ENCODE assay signal across 20 cellular contexts in the genomic region with DNA sequence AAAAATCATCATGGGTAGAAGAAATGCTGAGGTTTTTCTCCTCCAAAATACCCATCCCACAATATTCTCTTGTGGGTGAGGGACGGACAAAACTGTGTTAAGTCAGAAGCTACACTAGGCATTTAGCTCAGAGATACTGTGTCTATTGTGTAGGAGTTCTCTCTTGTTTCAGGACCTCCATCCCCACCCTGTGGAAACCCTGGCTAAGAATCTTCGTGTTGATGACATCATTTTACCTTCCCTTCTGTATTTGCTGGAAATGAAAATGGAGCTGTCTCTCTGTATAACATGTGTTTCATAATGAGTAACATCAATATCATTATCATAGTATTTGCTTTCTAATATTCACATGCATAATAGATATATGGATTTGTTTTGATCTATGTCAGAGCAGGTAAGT.
DNase-seq lines count a peak whose midpoint lies in the region; ATAC-seq and TF ChIP-seq lines count a peak whose summit lies in the region.
"Had no signal": no experiment of that assay in that cellular context is flagged by ENCODE, and none has a peak within 500 bp of the region (broad histone marks: within the 10 kb centered on the region; RNA-seq: fewer than 3 reads in every experiment).

No MANE protein-coding gene starts in this region.

- in situ Hi-C loops in astrocyte of the spinal cord (cut with HindIII; ENCODE audit: low sequenced_read_pairs), result no loop called here

- CTCF ChIA-PET in CD8-positive, alpha-beta T cell (lab: Charles Lee), result no interaction called here
- CTCF ChIA-PET in Calu3 (lab: Charles Lee), result no interaction called here

- TF ChIP-seq POLR2A in suprapubic skin (IDR thresholded peaks at IDR 0.05), result no peak

- H3K4me1 ChIP-seq in heart right ventricle, result peaks cover 5 to 32% (median 14%) of the 10 kb centered on the region in 9 donors
- no peaks in the 10 kb centered on the region for H3K4me1 ChIP-seq in CD8-positive, alpha-beta T cell (ENCODE audit: insufficient read depth, low read length)
- H3K4me1 ChIP-seq in suprapubic skin, result peaks cover 10% of the 10 kb centered on the region

- peaks cover 4% of the 10 kb centered on the region for H3K27me3 Mint-ChIP-seq in CD8-positive, alpha-beta T cell (ENCODE audit: low read depth)
- H3K27me3 Mint-ChIP-seq in Calu3 (ENCODE audit: unreplicated experiment), result no peaks in the 10 kb centered on the region

- no peak overlapping the region for H3K4me3 Mint-ChIP-seq in CD8-positive, alpha-beta T cell
- H3K4me3 Mint-ChIP-seq in Calu3 (ENCODE audit: low read depth, unreplicated experiment), result no peak overlapping the region
- H3K4me3 Mint-ChIP-seq: CD14-positive monocyte, natural killer cell had no signal

- H3K27me3 ChIP-seq in heart right ventricle (no peaks in the 10 kb centered on the region), suprapubic skin (no peaks in the 10 kb centered on the region)
- no peaks in the 10 kb centered on the region for H3K27me3 ChIP-seq in CD8-positive, alpha-beta T cell (ENCODE audit: insufficient read depth, low read length)
- H3K27me3 ChIP-seq: ascending aorta had no signal

- POLR2A ChIA-PET in CD8-positive, alpha-beta T cell (lab: Charles Lee), result no interaction called here

- H3K36me3 ChIP-seq in heart right ventricle (no peaks in the 10 kb centered on the region), suprapubic skin (no peaks in the 10 kb centered on the region)
- H3K36me3 ChIP-seq in CD8-positive, alpha-beta T cell (ENCODE audit: insufficient read depth, low read length), result no peaks in the 10 kb centered on the region
- H3K36me3 ChIP-seq: ascending aorta, thoracic aorta had no signal

- H3K9me3 Mint-ChIP-seq in CD8-positive, alpha-beta T cell, result no peaks in the 10 kb centered on the region
- H3K9me3 Mint-ChIP-seq in Calu3 (ENCODE audit: low read depth, unreplicated experiment), result no peaks in the 10 kb centered on the region

- no peaks in the 10 kb centered on the region for H3K4me1 Mint-ChIP-seq in CD8-positive, alpha-beta T cell (ENCODE audit: low read depth)
- H3K4me1 Mint-ChIP-seq in Calu3 (ENCODE audit: low read depth, unreplicated experiment), result peaks cover 11% of the 10 kb centered on the region
- H3K4me1 Mint-ChIP-seq: natural killer cell had no signal

- WGBS in heart right ventricle, 2 donors, result 63 to 80% methylated on average over 2 of the region's 2 CpGs
- WGBS in suprapubic skin, result 65% methylated on average over 2 of the region's 2 CpGs

- TF ChIP-seq CTCF in heart right ventricle (IDR thresholded peaks at IDR 0.05), result no peak
- TF ChIP-seq CTCF in astrocyte of the spinal cord (IDR thresholded peaks at IDR 0.05; ENCODE audit: low read depth, low read length), result peak; percentile 2
- TF ChIP-seq CTCF in CD8-positive, alpha-beta T cell (IDR thresholded peaks at IDR 0.05), result no peak
- no peak for TF ChIP-seq CTCF in Calu3 (IDR thresholded peaks at IDR 0.05; ENCODE audit: unreplicated experiment)
- no peak for TF ChIP-seq CTCF in suprapubic skin (IDR thresholded peaks at IDR 0.05)

- no peak for TF ChIP-seq EP300 in suprapubic skin (IDR thresholded peaks at IDR 0.05)

- DNase-seq in Right ventricle myocardium superior, result no peak
- no peak for DNase-seq in heart right ventricle
- DNase-seq in astrocyte of the spinal cord (ENCODE audit: low read depth, low spot score), result peak; percentile 16
- DNase-seq in left kidney (ENCODE audit: low read depth, low spot score), result peak; percentile 17
- DNase-seq in CD8-positive, alpha-beta T cell, result no peak
- no peak for DNase-seq in Calu3
- DNase-seq in suprapubic skin (ENCODE audit: low spot score in 2 of 2), result no peak
- DNase-seq: ACHN; activated CD4-positive, alpha-beta T cell treated with anti-CD3 and anti-CD28 coated beads for 48 hours; activated CD8-positive, alpha-beta memory T cell treated with anti-CD3 and anti-CD28 coated beads, Interleukin-2, amount 50 U/mL, for 48 hours; activated naive CD4-positive, alpha-beta T cell treated with Interleukin-2 at 50 U/mL for 16 hours; natural killer cell; NCI-H187; RPMI8226 had no signal

- H3K27ac ChIP-seq in heart right ventricle (peak overlapping the region in 3 of 10 donors; percentile 52 to 65 (median 58)), suprapubic skin (no peak overlapping the region)
- no peak overlapping the region for H3K27ac ChIP-seq in CD8-positive, alpha-beta T cell (ENCODE audit: low read depth, low read length)
- H3K27ac ChIP-seq: epithelial cell of prostate, HL-60 had no signal

- intact Hi-C loops in Right ventricle myocardium superior (cut with DNase I) (no loop called here), heart right ventricle (cut with DNase I) (no loop called here), Calu3 (cut with micrococcal nuclease; ENCODE audit: unreplicated experiment) (no loop called here)
- intact Hi-C loops in CD8-positive, alpha-beta T cell (cut with DNase I, micrococcal nuclease), result no loop called here

- no peak overlapping the region for H3K27ac Mint-ChIP-seq in CD8-positive, alpha-beta T cell
- no peak overlapping the region for H3K27ac Mint-ChIP-seq in Calu3 (ENCODE audit: unreplicated experiment)
- H3K27ac Mint-ChIP-seq: CD14-positive monocyte, natural killer cell had no signal

- no peak overlapping the region for H3K4me3 ChIP-seq in heart right ventricle
- no peak overlapping the region for H3K4me3 ChIP-seq in astrocyte of the spinal cord (ENCODE audit: low read depth, low read length)
- H3K4me3 ChIP-seq in CD8-positive, alpha-beta T cell (ENCODE audit: low read depth, low read length), result no peak overlapping the region
- H3K4me3 ChIP-seq in suprapubic skin, result no peak overlapping the region
- H3K4me3 ChIP-seq: ascending aorta, thoracic aorta had no signal

- H3K9me3 ChIP-seq in heart right ventricle (no peaks in the 10 kb centered on the region), suprapubic skin (no peaks in the 10 kb centered on the region)
- no peaks in the 10 kb centered on the region for H3K9me3 ChIP-seq in CD8-positive, alpha-beta T cell (ENCODE audit: low read length)
- H3K9me3 ChIP-seq: ascending aorta, thoracic aorta had no signal

- ATAC-seq in Right ventricle myocardium superior (ENCODE audit: poor library complexity) (peak; percentile 18), heart right ventricle (no peak), GM18498 (IDR thresholded peaks at IDR 0.05; ENCODE audit: unreplicated experiment) (no peak)
- ATAC-seq in CD8-positive, alpha-beta T cell, result no peak
- ATAC-seq: natural killer cell had no signal

- BruUV-seq in Calu3 (replicated peaks; lab: Mats Ljungman, UMichigan), result no TSS peak

- no peaks in the 10 kb centered on the region for H3K36me3 Mint-ChIP-seq in CD8-positive, alpha-beta T cell
- H3K36me3 Mint-ChIP-seq in Calu3 (ENCODE audit: insufficient read depth, unreplicated experiment), result no peaks in the 10 kb centered on the region
- H3K36me3 Mint-ChIP-seq: CD14-positive monocyte, natural killer cell had no signal

Comparison
In these comparisons a context has a peak if more than half of its experiments do, and no peak if none do; other contexts are left out.
1. DNase-seq: peak in astrocyte of the spinal cord (single experiment) and left kidney (single experiment); none in Right ventricle myocardium superior (single experiment), heart right ventricle (0 of 2), CD8-positive, alpha-beta T cell (0 of 7), Calu3 (single experiment) and suprapubic skin (0 of 2).